ENCODE assay signal across 8 cellular contexts in genomic region chr2:31333527-31334183, GRCh38.
DNase-seq lines count a peak whose midpoint lies in the region; ATAC-seq and TF ChIP-seq lines count a peak whose summit lies in the region.

No MANE protein-coding gene starts in this region.

- H3K36me3 Mint-ChIP-seq in endothelial cell (ENCODE audit: low read depth, unreplicated experiment): no peaks in the 10 kb centered on the region

- no peaks in the 10 kb centered on the region for H3K9me3 Mint-ChIP-seq in endothelial cell (ENCODE audit: unreplicated experiment)

- no peak overlapping the region for H3K27ac ChIP-seq in C4-2B

- H3K4me1 ChIP-seq in mucosa of descending colon (ENCODE audit: low read depth): no peaks in the 10 kb centered on the region

- no peaks in the 10 kb centered on the region for H3K9me3 ChIP-seq in mucosa of descending colon

- no peak overlapping the region for H3K4me3 Mint-ChIP-seq in endothelial cell (ENCODE audit: unreplicated experiment)

- intact Hi-C loops in mucosa of descending colon (cut with DNase I, micrococcal nuclease): loop anchor here in 1 of 2 donors (5.0 kb wide), 1 partner anchor 621 kb away; no protein-coding TSS in a partner anchor

- ATAC-seq in HG03460 (IDR thresholded peaks at IDR 0.05; ENCODE audit: unreplicated experiment): peak; percentile 91
- ATAC-seq in mucosa of descending colon: peak; percentile 90

- no peaks in the 10 kb centered on the region for H3K27me3 Mint-ChIP-seq in endothelial cell (ENCODE audit: unreplicated experiment)

- peaks cover 11% of the 10 kb centered on the region for H3K4me1 Mint-ChIP-seq in endothelial cell (ENCODE audit: unreplicated experiment)

- no peak overlapping the region for H3K27ac Mint-ChIP-seq in endothelial cell (ENCODE audit: unreplicated experiment)

- DNase-seq in GM19240 (ENCODE audit: insufficient read length, low spot score): peak; percentile 46
- DNase-seq in NCI-H774 (lab: John Stamatoyannopoulos, UW): peak; percentile 57
- peak; percentile 89 for DNase-seq in activated CD8-positive, alpha-beta memory T cell treated with anti-CD3 and anti-CD28 coated beads for 24 hours
- DNase-seq in endothelial cell (ENCODE audit: low spot score): peak; percentile 84
- DNase-seq in mucosa of descending colon: peak; percentile 60 to 87 (median 79)
- DNase-seq in stimulated activated CD8-positive, alpha-beta memory T cell treated with anti-CD3 and anti-CD28 coated beads, Interleukin-4, amount 100 ng/mL, for 4 hours (ENCODE audit: low read depth in 2 of 2, low spot score in 1 of 2): peak; percentile 25 to 53

- TF ChIP-seq CTCF in C4-2B (conservative IDR thresholded peaks at IDR 0.05) (peak; percentile 88), endothelial cell (IDR thresholded peaks at IDR 0.05; ENCODE audit: unreplicated experiment) (peak; percentile 75), mucosa of descending colon (IDR thresholded peaks at IDR 0.05) (peak; percentile 88)

- H3K4me3 ChIP-seq in mucosa of descending colon: no peak overlapping the region

- H3K36me3 ChIP-seq in mucosa of descending colon (ENCODE audit: low read depth): no peaks in the 10 kb centered on the region

Comparison
In these comparisons a context has a peak if more than half of its experiments do, and no peak if none do; other contexts are left out.
1. DNase-seq: peak in every context shown above with its lines; median percentile 89 in activated CD8-positive, alpha-beta memory T cell treated with anti-CD3 and anti-CD28 coated beads for 24 hours; 84 in endothelial cell; 79 in mucosa of descending colon; 57 in NCI-H774; 46 in GM19240; 39 in stimulated activated CD8-positive, alpha-beta memory T cell treated with anti-CD3 and anti-CD28 coated beads, Interleukin-4, amount 100 ng/mL, for 4 hours.